9 cellular contexts compared by ENCODE assay signal in the genomic region with DNA sequence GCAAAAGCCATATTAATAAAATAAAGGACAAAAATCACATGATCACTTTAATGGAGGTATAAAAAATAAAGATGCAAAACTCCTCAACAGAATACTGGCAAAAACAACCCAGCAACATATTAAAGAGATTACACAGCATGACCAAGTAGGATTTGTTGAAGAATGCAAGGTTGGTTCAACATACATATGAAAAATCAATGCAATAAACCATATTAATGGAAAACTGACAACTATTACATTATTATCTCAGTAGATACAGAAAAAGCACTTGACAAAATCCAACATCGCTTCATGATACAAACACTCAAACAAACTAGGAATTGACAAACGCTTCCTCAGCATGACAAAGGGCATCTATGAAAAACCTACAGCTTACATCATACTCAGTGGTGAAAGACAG.
"Had no signal": no experiment of that assay in that cellular context is flagged by ENCODE, and none has a peak within 500 bp of the region (broad histone marks: within the 10 kb centered on the region; RNA-seq: fewer than 3 reads in every experiment).

No MANE protein-coding gene starts in this region.

- H3K4me3 ChIP-seq: GM23248, HAP-1 had no signal

- H3K4me1 ChIP-seq: HAP-1 had no signal

- FAIRE-seq: HTR-8/SVneo had no signal

- ATAC-seq: HCT116 had no signal

- H3K27ac ChIP-seq: GM23248, KMS-11 had no signal

- H3K36me3 ChIP-seq: HAP-1 had no signal

- H3K4me2 ChIP-seq: KMS-11 had no signal

- H3K9me3 ChIP-seq: HAP-1 had no signal

- DNase-seq: GM23248, GOT3, H7, IMR-90, KBM-7 had no signal

- H3K9ac ChIP-seq: GM23248, KMS-11 had no signal

- H2AFZ ChIP-seq: GM23248 had no signal
